20 cellular contexts compared by ENCODE assay signal in the genomic region with DNA sequence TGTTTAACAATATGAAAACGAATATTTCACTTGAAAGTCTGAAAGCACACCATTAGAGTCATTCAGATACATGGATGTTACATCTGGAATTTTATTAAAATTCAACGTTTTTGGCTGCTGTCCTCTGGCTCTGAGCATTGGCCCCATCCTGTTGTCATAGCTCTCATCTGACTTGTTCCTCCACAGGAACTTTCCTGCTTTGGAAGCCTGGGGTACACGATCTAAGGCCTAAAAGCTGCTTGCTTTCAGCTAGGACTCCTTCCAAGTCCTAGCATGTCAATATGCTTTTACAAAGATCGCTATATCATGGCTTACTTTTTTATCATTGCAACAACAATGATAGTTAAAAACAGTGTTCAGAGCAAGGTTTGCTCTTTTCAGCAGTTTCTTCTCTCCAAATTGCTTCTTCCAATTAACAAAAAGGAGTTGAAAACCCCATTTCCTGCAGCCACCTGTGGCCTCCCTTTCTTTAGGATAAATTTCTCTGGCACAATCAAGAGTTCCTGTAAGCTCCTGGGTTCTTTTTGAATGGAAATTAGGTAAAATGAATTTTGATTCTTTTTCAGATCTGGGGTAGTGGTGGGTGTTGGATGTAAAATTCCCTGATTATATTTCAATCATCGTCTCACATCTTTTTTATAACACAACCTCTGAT.
DNase-seq lines count a peak whose midpoint lies in the region; ATAC-seq and TF ChIP-seq lines count a peak whose summit lies in the region.
"Had no signal": no experiment of that assay in that cellular context is flagged by ENCODE, and none has a peak within 500 bp of the region (broad histone marks: within the 10 kb centered on the region; RNA-seq: fewer than 3 reads in every experiment).

No MANE protein-coding gene starts in this region.

- H2AFZ ChIP-seq in GM23338, result peak overlapping the region; percentile 20; the same call in 1 of the 2 replicates

- H3K4me3 ChIP-seq in GM23338, result no peak overlapping the region
- H3K4me3 ChIP-seq in HUES48 (ENCODE audit: low read depth, low read length), result no peak overlapping the region
- no peak overlapping the region for H3K4me3 ChIP-seq in iPS-20b (ENCODE audit: low read length)

- peaks cover 14% of the 10 kb centered on the region; the same call in 2 of the 3 replicates for H3K36me3 Mint-ChIP-seq in GM23338 (ENCODE audit: low read depth)
- peaks cover 6% of the 10 kb centered on the region for H3K36me3 Mint-ChIP-seq in WTC11
- H3K36me3 Mint-ChIP-seq: IgD-negative memory B cell had no signal

- H3K27ac ChIP-seq in GM23338 (ENCODE audit: low read depth) (peak overlapping the region; percentile 61), HUES48 (ENCODE audit: low read depth, low read length) (peak overlapping the region; percentile 37), iPS-20b (ENCODE audit: low read length) (peak overlapping the region; percentile 35)
- H3K27ac ChIP-seq: C4-2B had no signal

- H3K9me3 Mint-ChIP-seq in GM23338, result no peaks in the 10 kb centered on the region
- H3K9me3 Mint-ChIP-seq in WTC11, result peaks cover 10% of the 10 kb centered on the region; the same call in 1 of the 2 replicates

- CTCF ChIA-PET in WTC11 (lab: Charles Lee), result no interaction called here

- peak; percentile 64 for ATAC-seq in GM23338
- peak; percentile 77 for ATAC-seq in WTC11
- ATAC-seq: HepG2 had no signal

- DNase-seq in GM23338 (ENCODE audit: low spot score) (peak; percentile 31), WTC11 (ENCODE audit: low spot score) (no peak), NCI-H2081 (lab: John Stamatoyannopoulos, UW) (no peak), C1 segment of cervical spinal cord (lab: John Stamatoyannopoulos, UW) (no peak)
- DNase-seq in stimulated activated CD4-positive, alpha-beta T cell treated with anti-CD3 and anti-CD28 coated beads, Interleukin-4, amount 100 ng/mL, for 1 hour, result no peak
- no peak for DNase-seq in effector CD4-positive, alpha-beta T cell
- DNase-seq: 8988T; Caco-2; CD4-positive, alpha-beta T cell; DMS79; GDM1; GOT3; HCEC 1CT; KBM-7 had no signal

- H3K9ac ChIP-seq in HUES48 (ENCODE audit: low read depth, low read length), result no peak overlapping the region
- H3K9ac ChIP-seq in iPS-20b (ENCODE audit: low read depth, low read length), result peak overlapping the region; percentile 54; the same call in 1 of the 2 replicates

- H3K27me3 ChIP-seq in GM23338 (ENCODE audit: insufficient read depth), result no peaks in the 10 kb centered on the region
- no peaks in the 10 kb centered on the region for H3K27me3 ChIP-seq in HUES48 (ENCODE audit: control insufficient read depth, insufficient read depth, low read length)
- H3K27me3 ChIP-seq in iPS-20b (ENCODE audit: insufficient read depth, low read length), result no peaks in the 10 kb centered on the region

- H3K4me1 ChIP-seq in GM23338 (ENCODE audit: insufficient read depth), result peaks cover 31% of the 10 kb centered on the region
- peaks cover 21% of the 10 kb centered on the region for H3K4me1 ChIP-seq in HUES48 (ENCODE audit: control insufficient read depth, insufficient read depth, low read length)
- peaks cover 22% of the 10 kb centered on the region; the same call in 1 of the 2 replicates for H3K4me1 ChIP-seq in iPS-20b (ENCODE audit: insufficient read depth, low read length)
- H3K4me1 ChIP-seq: Caco-2 had no signal

- H3K9me3 ChIP-seq in HUES48 (ENCODE audit: control insufficient read depth, insufficient read depth, low read length), result no peaks in the 10 kb centered on the region
- no peaks in the 10 kb centered on the region for H3K9me3 ChIP-seq in iPS-20b (ENCODE audit: insufficient read depth, low read depth, low read length)
- H3K9me3 ChIP-seq: Caco-2 had no signal

- no peaks in the 10 kb centered on the region for H4K20me1 ChIP-seq in GM23338 (replicated peaks; ENCODE audit: insufficient read depth)

- H3K4me2 ChIP-seq in GM23338, result peak overlapping the region; percentile 36

- peaks cover 15% of the 10 kb centered on the region for H3K9me2 ChIP-seq in GM23338 (ENCODE audit: insufficient read depth)

- H3F3A ChIP-seq in GM23338 (replicated peaks; ENCODE audit: low read depth), result no peaks in the 10 kb centered on the region

- H3K4me1 Mint-ChIP-seq in GM23338 (peaks cover 32% of the 10 kb centered on the region), WTC11 (peaks cover 46% of the 10 kb centered on the region)
- H3K4me1 Mint-ChIP-seq: B cell, IgD-negative memory B cell had no signal

- H3K4me3 Mint-ChIP-seq in GM23338 (no peak overlapping the region), WTC11 (peak overlapping the region; percentile 13)
- H3K4me3 Mint-ChIP-seq: B cell; CD4-positive, alpha-beta T cell; IgD-negative memory B cell had no signal

- H3K79me2 ChIP-seq in GM23338 (replicated peaks; ENCODE audit: insufficient read depth), result no peaks in the 10 kb centered on the region

- no peaks in the 10 kb centered on the region for H3K36me3 ChIP-seq in GM23338 (ENCODE audit: insufficient read depth)
- H3K36me3 ChIP-seq in HUES48 (ENCODE audit: control insufficient read depth, insufficient read depth, low read length), result no peaks in the 10 kb centered on the region
- H3K36me3 ChIP-seq in iPS-20b (ENCODE audit: insufficient read depth, low read depth, low read length), result no peaks in the 10 kb centered on the region

- H3K27me3 Mint-ChIP-seq in GM23338 (ENCODE audit: insufficient read depth, low read depth, poor library complexity), result no peaks in the 10 kb centered on the region
- H3K27me3 Mint-ChIP-seq in WTC11 (ENCODE audit: low read depth), result no peaks in the 10 kb centered on the region
- H3K27me3 Mint-ChIP-seq: B cell; CD4-positive, alpha-beta T cell; IgD-negative memory B cell had no signal

- peak overlapping the region; percentile 96 for H3K27ac Mint-ChIP-seq in GM23338
- peak overlapping the region; percentile 98 for H3K27ac Mint-ChIP-seq in WTC11
- H3K27ac Mint-ChIP-seq: B cell; CD4-positive, alpha-beta T cell; IgD-negative memory B cell had no signal

- TF ChIP-seq CTCF in GM23338 (conservative IDR thresholded peaks at IDR 0.05; ENCODE audit: low read depth in 2 of 2) (no peak), WTC11 (IDR thresholded peaks at IDR 0.05) (no peak)

- POLR2A ChIA-PET in WTC11 (lab: Charles Lee), result no interaction called here

TF ChIP-seq in GM23338, 12 proteins besides CTCF, POLR2A, EP300 and RAD21:
- TF ChIP-seq NANOG (IDR thresholded peaks at IDR 0.05; ENCODE audit: borderline replicate concordance) (0 out of 2 replicates have a peak, but pooled peaks have one; percentile 57), STAT1 (IDR thresholded peaks at IDR 0.05; ENCODE audit: unreplicated experiment) (no peak)

TF ChIP-seq in WTC11, 78 proteins besides CTCF, POLR2A, EP300 and RAD21:
- TF ChIP-seq TEAD1 (CRISPR knock-in tag; IDR thresholded peaks at IDR 0.05), result no peak
- peak; percentile 38; the same call in 1 of the 2 replicates for TF ChIP-seq ETV6 (CRISPR knock-in tag; IDR thresholded peaks at IDR 0.05)
